Comparison of ENCODE assay signal across 29 cellular contexts in genomic region chr9:90517103-90517502, GRCh38.
A peak's percentile ranks its signal among the peaks of the same experiment; 100 is the strongest.
DNase-seq lines count a peak whose midpoint lies in the region; ATAC-seq and TF ChIP-seq lines count a peak whose summit lies in the region.
"Had no signal": no experiment of that assay in that cellular context is flagged by ENCODE, and none has a peak within 500 bp of the region (broad histone marks: within the 10 kb centered on the region; RNA-seq: fewer than 3 reads in every experiment).

No MANE protein-coding gene starts in this region.

- H3K27ac ChIP-seq in RWPE1 (no peak overlapping the region), heart left ventricle (no peak overlapping the region), caudate nucleus (ENCODE audit: low read depth, low read length) (no peak overlapping the region)
- H3K27ac ChIP-seq: BLaER1, cardiac muscle cell, coronary artery, lower lobe of right lung, SK-N-MC, tibial nerve had no signal

- peak; percentile 50 for DNase-seq in DMS53 (lab: John Stamatoyannopoulos, UW)
- peak; percentile 82 for DNase-seq in LNCaP clone FGC (ENCODE audit: low read depth)
- DNase-seq in RWPE1 (ENCODE audit: low spot score) = peak; percentile 10
- peak; percentile 39 for DNase-seq in left kidney (ENCODE audit: low read depth, low spot score)
- DNase-seq in ACHN = no peak
- no peak for DNase-seq in heart left ventricle
- no peak for DNase-seq in BE2C
- no peak for DNase-seq in caudate nucleus (lab: John Stamatoyannopoulos, UW)
- DNase-seq: activated CD4-positive, alpha-beta T cell treated with anti-CD3 and anti-CD28 coated beads, Interleukin-2, amount 50 U/mL, for 4 hours; activated CD8-positive, alpha-beta memory T cell treated with anti-CD3 and anti-CD28 coated beads, Interleukin-2, amount 10 ng/mL, durations not matched to agents 7 days and 5 days; activated gamma-delta T cell treated with Interleukin-2 at 50 U/mL for 16 hours; activated naive CD8-positive, alpha-beta T cell treated with anti-CD3 and anti-CD28 coated beads, Interleukin-2, amount 10 ng/mL, durations not matched to agents 7 days and 5 days; activated T-cell treated with anti-CD3 and anti-CD28 coated beads, Interleukin-2, amount 50 U/mL, for 48 hours; aorta; DND-41; effector memory CD8-positive, alpha-beta T cell; GOT3; lower lobe of right lung; natural killer cell; NCI-H2029 treated with DMSO at 0.1 percent for 48 hours; NCI-H226; NCI-H82; nucleus accumbens; stimulated activated CD4-positive, alpha-beta T cell treated with anti-CD3 and anti-CD28 coated beads, Interleukin-4, amount 100 ng/mL, for 24 hours had no signal

- POLR2A ChIA-PET in RWPE1 (lab: Yijun Ruan, JAX; ENCODE audit: low non-redundant PET) = no interaction called here

- H3K4me1 ChIP-seq in heart left ventricle (no peaks in the 10 kb centered on the region), BE2C (no peaks in the 10 kb centered on the region)
- H3K4me1 ChIP-seq: BLaER1, lower lobe of right lung, tibial nerve had no signal

- TF ChIP-seq CTCF in LNCaP clone FGC (IDR thresholded peaks at IDR 0.05; ENCODE audit: control insufficient read depth, extremely low read depth, insufficient read depth) (no peak), RWPE1 (conservative IDR thresholded peaks at IDR 0.05; ENCODE audit: low read depth) (no peak), heart left ventricle (IDR thresholded peaks at IDR 0.05) (no peak), BE2C (IDR thresholded peaks at IDR 0.05; ENCODE audit: low read depth, low read length) (no peak)

- no peaks in the 10 kb centered on the region for H3K9me3 ChIP-seq in heart left ventricle
- no peaks in the 10 kb centered on the region; the same call in 1 of the 2 replicates for H3K9me3 ChIP-seq in BE2C
- H3K9me3 ChIP-seq: BLaER1, lower lobe of right lung, tibial nerve had no signal

- peaks cover 0 to 8% (median 0%) of the 10 kb centered on the region in 9 donors for H3K27me3 ChIP-seq in heart left ventricle
- H3K27me3 ChIP-seq in BE2C = no peaks in the 10 kb centered on the region
- H3K27me3 ChIP-seq: BLaER1, cardiac muscle cell, tibial nerve had no signal

- TF ChIP-seq POLR2A in heart left ventricle (IDR thresholded peaks at IDR 0.05) = no peak

- ATAC-seq in heart left ventricle = no peak
- ATAC-seq: activated CD8-positive, alpha-beta memory T cell treated with anti-CD3 and anti-CD28 coated beads, Interleukin-2, amount 10 ng/mL, durations not matched to agents 7 days and 5 days; effector memory CD8-positive, alpha-beta T cell; lower lobe of right lung; natural killer cell had no signal

- no peaks in the 10 kb centered on the region for H3K36me3 ChIP-seq in heart left ventricle
- no peaks in the 10 kb centered on the region for H3K36me3 ChIP-seq in BE2C
- H3K36me3 ChIP-seq: BLaER1, cardiac muscle cell, lower lobe of right lung, tibial nerve had no signal

- H3K4me3 ChIP-seq in LNCaP clone FGC (ENCODE audit: low read depth, low read length) = no peak overlapping the region
- no peak overlapping the region for H3K4me3 ChIP-seq in heart left ventricle
- H3K4me3 ChIP-seq in BE2C (ENCODE audit: low read depth, low read length) = no peak overlapping the region
- H3K4me3 ChIP-seq: BLaER1, cardiac muscle cell, coronary artery, lower lobe of right lung, SK-N-MC, tibial nerve had no signal

- CTCF ChIA-PET in RWPE1 (lab: Yijun Ruan, JAX) = no interaction called here

- intact Hi-C loops in heart left ventricle (cut with DNase I) = no loop called here

- in situ Hi-C loops in ACHN (cut with HindIII; ENCODE audit: low pct_ligation_motif_present, low pct_unique_long_range_greater_than_20kb, low sequenced_read_pairs) = no loop called here

- WGBS in heart left ventricle, 4 donors = 19 to 36% (median 25%) methylated on average over 2 of the region's 2 CpGs

Comparison
In these comparisons a context has a peak if more than half of its experiments do, and no peak if none do; other contexts are left out.
1. DNase-seq: peak in DMS53 (single experiment), LNCaP clone FGC (single experiment), RWPE1 (single experiment) and left kidney (single experiment); none in ACHN (single experiment), heart left ventricle (0 of 5), BE2C (single experiment) and caudate nucleus (0 of 61).